In genomic region chr2:200649724-200650123, GRCh38 we compare ENCODE assay signal across 18 cellular contexts.
"Had no signal": no experiment of that assay in that cellular context is flagged by ENCODE, and none has a peak within 500 bp of the region (broad histone marks: within the 10 kb centered on the region; RNA-seq: fewer than 3 reads in every experiment).

No MANE protein-coding gene starts in this region.

- H3K4me3 ChIP-seq: breast epithelium, coronary artery, gastrocnemius medialis, left ventricle myocardium inferior, mucosa of descending colon, stomach, testis, upper lobe of left lung had no signal

- FAIRE-seq: astrocyte had no signal

- H3K36me3 ChIP-seq: breast epithelium, gastrocnemius medialis, left ventricle myocardium inferior had no signal

- DNase-seq: activated CD4-positive, alpha-beta T cell treated with anti-CD3 and anti-CD28 coated beads, Interleukin-2, amount 10 ng/mL, durations not matched to agents 24 days and 14 days; activated CD8-positive, alpha-beta memory T cell treated with anti-CD3 and anti-CD28 coated beads, Interleukin-2, amount 50 U/mL, for 4 hours; activated effector memory CD4-positive, alpha-beta T cell treated with Interleukin-2 at 50 U/mL for 16 hours; activated naive CD4-positive, alpha-beta T cell treated with anti-CD3 and anti-CD28 coated beads, Interleukin-2, amount 50 U/mL, for 16 hours; activated T-cell treated with anti-CD3 and anti-CD28 coated beads, Interleukin-2, amount 50 U/mL, for 48 hours; gastrocnemius medialis; head of caudate nucleus; left ventricle myocardium inferior; mucosa of descending colon; retina; stimulated activated CD4-positive, alpha-beta T cell treated with anti-CD3 and anti-CD28 coated beads, Interleukin-12 subunit alpha, Interleukin-12 subunit beta, amount 100 ng/mL, for 4 hours; stimulated activated CD4-positive, alpha-beta T cell treated with anti-CD3 and anti-CD28 coated beads, Interleukin-1b, Interleukin-23, amount 100 ng/mL, for 48 hours; stomach; testis; upper lobe of left lung had no signal

- H3K4me1 ChIP-seq: breast epithelium, gastrocnemius medialis, left ventricle myocardium inferior, testis, upper lobe of left lung had no signal

- ATAC-seq: gastrocnemius medialis had no signal

- H3K27ac ChIP-seq: breast epithelium, coronary artery, gastrocnemius medialis, left ventricle myocardium inferior, stomach, testis, upper lobe of left lung had no signal

- H3K27me3 ChIP-seq: breast epithelium, gastrocnemius medialis, stomach, testis, upper lobe of left lung had no signal

- H3K9me3 ChIP-seq: breast epithelium, gastrocnemius medialis, left ventricle myocardium inferior, mucosa of descending colon, stomach, testis, upper lobe of left lung had no signal
